27 cellular contexts compared by ENCODE assay signal in genomic region chr19:831407-832369, GRCh38. TPM values are rescaled to one million over a fixed set of nuclear protein-coding genes. Genes with fewer than 3 reads are reported as not detected.
"Had no signal": no experiment of that assay in that cellular context is flagged by ENCODE, and none has a peak within 500 bp of the region (broad histone marks: within the 10 kb centered on the region; RNA-seq: fewer than 3 reads in every experiment).

No MANE protein-coding gene starts in this region.

- H3K27me3 ChIP-seq: ovary, right atrium auricular region, vagina had no signal

- DNase-seq: activated CD4-positive, alpha-beta T cell treated with anti-CD3 and anti-CD28 coated beads, Interleukin-2, amount 10 ng/mL, durations not matched to agents 7 days and 5 days; activated CD4-positive, CD25-positive, alpha-beta regulatory T cell treated with anti-CD3 and anti-CD28 coated beads, Interleukin-2, amount 50 U/mL, for 72 hours; activated CD8-positive, alpha-beta memory T cell treated with anti-CD3 and anti-CD28 coated beads, Interleukin-2, amount 10 ng/mL, durations not matched to agents 7 days and 5 days; activated CD8-positive, alpha-beta T cell treated with anti-CD3 and anti-CD28 coated beads for 36 hours; activated effector memory CD4-positive, alpha-beta T cell treated with anti-CD3 and anti-CD28 coated beads, Interleukin-2, amount 50 U/mL, for 16 hours; activated naive CD4-positive, alpha-beta T cell treated with anti-CD3 and anti-CD28 coated beads, Interleukin-2, amount 10 ng/mL, durations not matched to agents 7 days and 5 days; activated T-cell treated with anti-CD3 and anti-CD28 coated beads for 4 hours; amygdala; cerebellar nuclear complex; cortex of kidney; endodermal cell; heart right ventricle; kidney; naive thymus-derived CD8-positive, alpha-beta T cell; ovary; psoas muscle; stimulated activated CD4-positive, alpha-beta T cell treated with anti-CD3 and anti-CD28 coated beads, Interleukin-2, amount 100 ng/mL, for 24 hours had no signal

- ATAC-seq: activated CD8-positive, alpha-beta memory T cell treated with anti-CD3 and anti-CD28 coated beads, Interleukin-2, amount 10 ng/mL, durations not matched to agents 7 days and 5 days; activated CD8-positive, alpha-beta T cell treated with anti-CD3 and anti-CD28 coated beads for 36 hours; heart right ventricle; naive thymus-derived CD8-positive, alpha-beta T cell; psoas muscle; stimulated activated memory B cell treated with anti-CD40 and anti-IgM and Interleukin-4, amounts not matched to agents 10 μg/mL and 1 μg/mL and 100 μg/mL, for 72 hours had no signal

- H3K9me3 Mint-ChIP-seq: activated CD4-positive, alpha-beta T cell treated with anti-CD3 and anti-CD28 coated beads, Interleukin-2, amount 10 ng/mL, durations not matched to agents 7 days and 5 days; activated CD8-positive, alpha-beta T cell treated with anti-CD3 and anti-CD28 coated beads for 36 hours; activated naive CD4-positive, alpha-beta T cell treated with anti-CD3 and anti-CD28 coated beads, Interleukin-2, amount 10 ng/mL, durations not matched to agents 7 days and 5 days; endodermal cell; naive thymus-derived CD8-positive, alpha-beta T cell; stimulated activated memory B cell treated with anti-CD40 and anti-IgM and Interleukin-4, amounts not matched to agents 10 μg/mL and 1 μg/mL and 100 μg/mL, for 72 hours; type B pancreatic cell had no signal

- H3K4me3 ChIP-seq: heart right ventricle, lung, ovary, psoas muscle, right atrium auricular region, thoracic aorta, vagina had no signal

- FAIRE-seq: kidney had no signal

- H3K27ac ChIP-seq: epithelial cell of prostate, heart right ventricle, ovary, psoas muscle, right atrium auricular region, thoracic aorta, vagina, VCaP had no signal

- H3K4me1 Mint-ChIP-seq: activated CD4-positive, alpha-beta T cell treated with anti-CD3 and anti-CD28 coated beads, Interleukin-2, amount 10 ng/mL, durations not matched to agents 7 days and 5 days; activated naive CD4-positive, alpha-beta T cell treated with anti-CD3 and anti-CD28 coated beads, Interleukin-2, amount 10 ng/mL, durations not matched to agents 7 days and 5 days; endodermal cell had no signal

- H3K36me3 Mint-ChIP-seq: activated CD8-positive, alpha-beta memory T cell treated with anti-CD3 and anti-CD28 coated beads, Interleukin-2, amount 10 ng/mL, durations not matched to agents 7 days and 5 days; activated naive CD4-positive, alpha-beta T cell treated with anti-CD3 and anti-CD28 coated beads, Interleukin-2, amount 10 ng/mL, durations not matched to agents 7 days and 5 days; stimulated activated memory B cell treated with anti-CD40 and anti-IgM and Interleukin-4, amounts not matched to agents 10 μg/mL and 1 μg/mL and 100 μg/mL, for 72 hours; type B pancreatic cell had no signal

- H3K4me1 ChIP-seq: psoas muscle, right atrium auricular region, vagina had no signal

- H3K36me3 ChIP-seq: heart right ventricle, ovary, right atrium auricular region, thoracic aorta, vagina had no signal

- H3K9me3 ChIP-seq: heart right ventricle, ovary, psoas muscle, right atrium auricular region, thoracic aorta, vagina had no signal

- H3K27ac Mint-ChIP-seq: activated CD4-positive, alpha-beta T cell treated with anti-CD3 and anti-CD28 coated beads, Interleukin-2, amount 10 ng/mL, durations not matched to agents 7 days and 5 days; activated CD8-positive, alpha-beta memory T cell treated with anti-CD3 and anti-CD28 coated beads, Interleukin-2, amount 10 ng/mL, durations not matched to agents 7 days and 5 days; activated CD8-positive, alpha-beta T cell treated with anti-CD3 and anti-CD28 coated beads for 36 hours; activated naive CD4-positive, alpha-beta T cell treated with anti-CD3 and anti-CD28 coated beads, Interleukin-2, amount 10 ng/mL, durations not matched to agents 7 days and 5 days; endodermal cell; naive thymus-derived CD8-positive, alpha-beta T cell; stimulated activated memory B cell treated with anti-CD40 and anti-IgM and Interleukin-4, amounts not matched to agents 10 μg/mL and 1 μg/mL and 100 μg/mL, for 72 hours; type B pancreatic cell had no signal

- H3K4me3 Mint-ChIP-seq: activated CD4-positive, alpha-beta T cell treated with anti-CD3 and anti-CD28 coated beads, Interleukin-2, amount 10 ng/mL, durations not matched to agents 7 days and 5 days; activated CD8-positive, alpha-beta memory T cell treated with anti-CD3 and anti-CD28 coated beads, Interleukin-2, amount 10 ng/mL, durations not matched to agents 7 days and 5 days; activated CD8-positive, alpha-beta T cell treated with anti-CD3 and anti-CD28 coated beads for 36 hours; activated naive CD4-positive, alpha-beta T cell treated with anti-CD3 and anti-CD28 coated beads, Interleukin-2, amount 10 ng/mL, durations not matched to agents 7 days and 5 days; endodermal cell; naive thymus-derived CD8-positive, alpha-beta T cell; stimulated activated memory B cell treated with anti-CD40 and anti-IgM and Interleukin-4, amounts not matched to agents 10 μg/mL and 1 μg/mL and 100 μg/mL, for 72 hours; type B pancreatic cell had no signal

RNA-seq across cellular contexts. Expression of gene AZU1, which starts 4.1 kb away (rescaled TPM):
- total RNA-seq: activated CD4-positive, alpha-beta T cell treated with anti-CD3 and anti-CD28 coated beads, Interleukin-2, amount 10 ng/mL, durations not matched to agents 7 days and 5 days; activated CD8-positive, alpha-beta memory T cell treated with anti-CD3 and anti-CD28 coated beads, Interleukin-2, amount 10 ng/mL, durations not matched to agents 7 days and 5 days; activated CD8-positive, alpha-beta T cell treated with anti-CD3 and anti-CD28 coated beads for 36 hours; fibroblast of villous mesenchyme; right atrium auricular region; T-helper 2 cell treated with Interferon-gamma antibody and Interleukin-4, amounts not matched to agents 100 ng/mL and 5 ng/mL, for 36 hours; vagina had no signal
- polyA plus RNA-seq: naive thymus-derived CD8-positive, alpha-beta T cell; psoas muscle had no signal

RNA-seq across cellular contexts. Expression of gene PRTN3, which starts 9.1 kb away (rescaled TPM):
- total RNA-seq: activated CD4-positive, alpha-beta T cell treated with anti-CD3 and anti-CD28 coated beads, Interleukin-2, amount 10 ng/mL, durations not matched to agents 7 days and 5 days; activated CD8-positive, alpha-beta memory T cell treated with anti-CD3 and anti-CD28 coated beads, Interleukin-2, amount 10 ng/mL, durations not matched to agents 7 days and 5 days; activated CD8-positive, alpha-beta T cell treated with anti-CD3 and anti-CD28 coated beads for 36 hours; endodermal cell; fibroblast of villous mesenchyme; heart right ventricle; kidney; naive thymus-derived CD8-positive, alpha-beta T cell; right atrium auricular region; T-helper 2 cell treated with Interferon-gamma antibody and Interleukin-4, amounts not matched to agents 100 ng/mL and 5 ng/mL, for 36 hours; thoracic aorta; vagina had no signal
- polyA plus RNA-seq: naive thymus-derived CD8-positive, alpha-beta T cell; ovary had no signal

RNA-seq across cellular contexts. Expression of gene PLPPR3, which starts 9.9 kb away (rescaled TPM):
- total RNA-seq: activated CD4-positive, alpha-beta T cell treated with anti-CD3 and anti-CD28 coated beads, Interleukin-2, amount 10 ng/mL, durations not matched to agents 7 days and 5 days; activated CD8-positive, alpha-beta memory T cell treated with anti-CD3 and anti-CD28 coated beads, Interleukin-2, amount 10 ng/mL, durations not matched to agents 7 days and 5 days; activated CD8-positive, alpha-beta T cell treated with anti-CD3 and anti-CD28 coated beads for 36 hours; heart right ventricle; kidney; naive thymus-derived CD8-positive, alpha-beta T cell; psoas muscle; right atrium auricular region; T-helper 2 cell treated with Interferon-gamma antibody and Interleukin-4, amounts not matched to agents 100 ng/mL and 5 ng/mL, for 36 hours; thoracic aorta; vagina had no signal
- polyA plus RNA-seq: heart right ventricle; naive thymus-derived CD8-positive, alpha-beta T cell; psoas muscle had no signal

RNA-seq across cellular contexts. Expression of gene ELANE, which starts 20.4 kb away (rescaled TPM):
- total RNA-seq: activated CD4-positive, alpha-beta T cell treated with anti-CD3 and anti-CD28 coated beads, Interleukin-2, amount 10 ng/mL, durations not matched to agents 7 days and 5 days; activated CD8-positive, alpha-beta memory T cell treated with anti-CD3 and anti-CD28 coated beads, Interleukin-2, amount 10 ng/mL, durations not matched to agents 7 days and 5 days; activated CD8-positive, alpha-beta T cell treated with anti-CD3 and anti-CD28 coated beads for 36 hours; endodermal cell; fibroblast of villous mesenchyme; naive thymus-derived CD8-positive, alpha-beta T cell; T-helper 2 cell treated with Interferon-gamma antibody and Interleukin-4, amounts not matched to agents 100 ng/mL and 5 ng/mL, for 36 hours; vagina had no signal
- polyA plus RNA-seq: naive thymus-derived CD8-positive, alpha-beta T cell had no signal
